30 cellular contexts compared by ENCODE assay signal in genomic region chr6:35079311-35080000, GRCh38.
DNase-seq lines count a peak whose midpoint lies in the region; ATAC-seq and TF ChIP-seq lines count a peak whose summit lies in the region.
"Had no signal": no experiment of that assay in that cellular context is flagged by ENCODE, and none has a peak within 500 bp of the region (broad histone marks: within the 10 kb centered on the region; RNA-seq: fewer than 3 reads in every experiment).

No MANE protein-coding gene starts in this region.

- no peaks in the 10 kb centered on the region for H3K27me3 Mint-ChIP-seq in WTC11 (ENCODE audit: low read depth)
- H3K27me3 Mint-ChIP-seq: activated CD4-positive, alpha-beta memory T cell treated with anti-CD3 and anti-CD28 coated beads for 36 hours; activated naive CD4-positive, alpha-beta T cell treated with anti-CD3 and anti-CD28 coated beads, Interleukin-2, amount 10 ng/mL, durations not matched to agents 7 days and 5 days; stimulated activated naive CD8-positive, alpha-beta T cell treated with anti-CD3 and anti-CD28 coated beads, Interleukin-15, amount 100 ng/mL, for 72 hours; T-helper 17 cell had no signal

- no peaks in the 10 kb centered on the region for H3K9me3 Mint-ChIP-seq in WTC11
- H3K9me3 Mint-ChIP-seq: activated CD4-positive, alpha-beta memory T cell treated with anti-CD3 and anti-CD28 coated beads for 36 hours; activated naive CD4-positive, alpha-beta T cell treated with anti-CD3 and anti-CD28 coated beads, Interleukin-2, amount 10 ng/mL, durations not matched to agents 7 days and 5 days; activated T-cell treated with anti-CD3 and anti-CD28 coated beads, Interleukin-2, amount 50 U/mL, for 72 hours; nephron; stimulated activated naive CD8-positive, alpha-beta T cell treated with anti-CD3 and anti-CD28 coated beads, Interleukin-15, amount 100 ng/mL, for 72 hours had no signal

- TF ChIP-seq CTCF in WTC11 (IDR thresholded peaks at IDR 0.05): no peak

- H3K36me3 ChIP-seq in H7 (replicated peaks; ENCODE audit: control insufficient read depth, insufficient read depth, low read length) (peaks cover 5% of the 10 kb centered on the region), SJCRH30 (peaks cover 7% of the 10 kb centered on the region)
- H3K36me3 ChIP-seq: ovary had no signal

- H3K4me3 ChIP-seq in H7 (ENCODE audit: insufficient read depth, low read depth, low read length) (no peak overlapping the region), skin epidermis (no peak overlapping the region), SJCRH30 (no peak overlapping the region)
- H3K4me3 ChIP-seq: BLaER1 treated with 17β-estradiol and CSF1 and Interleukin-3, amounts not matched to agents 10 nM and 100 nM; GM12878; ovary; right atrium auricular region; thyroid gland had no signal

- H3K36me3 Mint-ChIP-seq in WTC11: peaks cover 21% of the 10 kb centered on the region
- H3K36me3 Mint-ChIP-seq: activated naive CD4-positive, alpha-beta T cell treated with anti-CD3 and anti-CD28 coated beads, Interleukin-2, amount 10 ng/mL, durations not matched to agents 7 days and 5 days had no signal

- H3K27ac ChIP-seq in skin epidermis (peak overlapping the region in 17 of 21 experiments; percentile 56 to 90 (median 84)), SJCRH30 (no peak overlapping the region)
- H3K27ac ChIP-seq: BLaER1 treated with 17β-estradiol and CSF1 and Interleukin-3, amounts not matched to agents 10 nM and 100 nM; brain microvascular endothelial cell; ovary; right atrium auricular region; thyroid gland had no signal

- CTCF ChIA-PET in WTC11 (lab: Charles Lee): interaction anchor here (1.0 kb wide), 1 partner anchor 15 kb away, joined by 3 read pairs; no protein-coding TSS in a partner anchor

- DNase-seq in H7 (peak; percentile 47), WTC11 (ENCODE audit: low spot score) (peak; percentile 4), islet precursor cell (peak; percentile 41), middle frontal gyrus (ENCODE audit: extremely low spot score, low spot score) (no peak), SJCRH30 (no peak)
- DNase-seq: activated CD4-positive, alpha-beta memory T cell treated with anti-CD3 and anti-CD28 coated beads for 36 hours; activated CD4-positive, alpha-beta T cell treated with anti-CD3 and anti-CD28 coated beads for 1 hour; activated naive CD4-positive, alpha-beta T cell treated with anti-CD3 and anti-CD28 coated beads, Interleukin-2, amount 10 ng/mL, durations not matched to agents 7 days and 5 days; activated T-cell treated with anti-CD3 and anti-CD28 coated beads, Interleukin-2, amount 50 U/mL, for 72 hours; amniotic stem cell; brain microvascular endothelial cell; DMS153; Karpas-422; left ventricle myocardium superior; NCI-H1417; NCI-H2081; NCI-H526 treated with DMSO at 0.1 percent for 48 hours; NK-92 treated with Interleukin-12 subunit alpha and Interleukin-12 subunit beta, amount 100 ng/mL, for 24 hours; stimulated activated CD4-positive, alpha-beta T cell treated with anti-CD3 and anti-CD28 coated beads, Interleukin-12 subunit alpha, Interleukin-12 subunit beta, amount 100 ng/mL, for 4 hours; stimulated activated CD4-positive, alpha-beta T cell treated with anti-CD3 and anti-CD28 coated beads, Interleukin-2, amount 100 ng/mL, for 48 hours; stimulated activated naive CD8-positive, alpha-beta T cell treated with anti-CD3 and anti-CD28 coated beads, Interleukin-15, amount 100 ng/mL, for 72 hours; T-helper 17 cell; thyroid gland had no signal

- no peaks in the 10 kb centered on the region for H3K4me1 ChIP-seq in SJCRH30

- no peak overlapping the region for H3K27ac Mint-ChIP-seq in WTC11
- H3K27ac Mint-ChIP-seq: activated CD4-positive, alpha-beta memory T cell treated with anti-CD3 and anti-CD28 coated beads for 36 hours; activated naive CD4-positive, alpha-beta T cell treated with anti-CD3 and anti-CD28 coated beads, Interleukin-2, amount 10 ng/mL, durations not matched to agents 7 days and 5 days; activated T-cell treated with anti-CD3 and anti-CD28 coated beads, Interleukin-2, amount 50 U/mL, for 72 hours; nephron; T-helper 17 cell had no signal

- POLR2A ChIA-PET in WTC11 (lab: Charles Lee): no interaction called here

- peaks cover 14% of the 10 kb centered on the region for H3K4me1 Mint-ChIP-seq in WTC11
- H3K4me1 Mint-ChIP-seq: activated naive CD4-positive, alpha-beta T cell treated with anti-CD3 and anti-CD28 coated beads, Interleukin-2, amount 10 ng/mL, durations not matched to agents 7 days and 5 days; stimulated activated naive CD8-positive, alpha-beta T cell treated with anti-CD3 and anti-CD28 coated beads, Interleukin-15, amount 100 ng/mL, for 72 hours had no signal

- ATAC-seq in WTC11 (no peak), HG03025 (IDR thresholded peaks at IDR 0.05; ENCODE audit: low FRiP score, unreplicated experiment) (no peak)
- ATAC-seq: activated T-cell treated with anti-CD3 and anti-CD28 coated beads, Interleukin-2, amount 50 U/mL, for 72 hours; GM12878; left ventricle myocardium superior; stimulated activated naive CD8-positive, alpha-beta T cell treated with anti-CD3 and anti-CD28 coated beads, Interleukin-15, amount 100 ng/mL, for 72 hours; T-helper 17 cell had no signal

- H3K27me3 ChIP-seq in H7 (ENCODE audit: control insufficient read depth, insufficient read depth, low read length) (no peaks in the 10 kb centered on the region), SJCRH30 (no peaks in the 10 kb centered on the region)
- H3K27me3 ChIP-seq: BLaER1 treated with 17β-estradiol and CSF1 and Interleukin-3, amounts not matched to agents 10 nM and 100 nM; brain microvascular endothelial cell; ovary; right atrium auricular region; thyroid gland had no signal

- H3K4me3 Mint-ChIP-seq in WTC11: no peak overlapping the region
- H3K4me3 Mint-ChIP-seq: activated CD4-positive, alpha-beta memory T cell treated with anti-CD3 and anti-CD28 coated beads for 36 hours; activated naive CD4-positive, alpha-beta T cell treated with anti-CD3 and anti-CD28 coated beads, Interleukin-2, amount 10 ng/mL, durations not matched to agents 7 days and 5 days; activated T-cell treated with anti-CD3 and anti-CD28 coated beads, Interleukin-2, amount 50 U/mL, for 72 hours; nephron; stimulated activated naive CD8-positive, alpha-beta T cell treated with anti-CD3 and anti-CD28 coated beads, Interleukin-15, amount 100 ng/mL, for 72 hours; T-helper 17 cell had no signal

- no peaks in the 10 kb centered on the region for H3K9me3 ChIP-seq in SJCRH30 (replicated peaks)
- H3K9me3 ChIP-seq: BLaER1 treated with 17β-estradiol and CSF1 and Interleukin-3, amounts not matched to agents 10 nM and 100 nM; ovary; right atrium auricular region; thyroid gland had no signal

TF ChIP-seq in WTC11, 78 proteins besides CTCF, POLR2A, EP300 and RAD21 (continues in another document):
- TF ChIP-seq MXD4 (CRISPR knock-in tag; IDR thresholded peaks at IDR 0.05; ENCODE audit: borderline replicate concordance) (no peak), GABPB1 (CRISPR knock-in tag; IDR thresholded peaks at IDR 0.05) (no peak), JUN (CRISPR knock-in tag; IDR thresholded peaks at IDR 0.05) (no peak), SOX15 (CRISPR knock-in tag; IDR thresholded peaks at IDR 0.05) (no peak), ZNF232 (CRISPR knock-in tag; IDR thresholded peaks at IDR 0.05) (no peak), USF2 (CRISPR knock-in tag; IDR thresholded peaks at IDR 0.05) (no peak), ZNF423 (CRISPR knock-in tag; IDR thresholded peaks at IDR 0.05) (no peak), CREB1 (CRISPR knock-in tag; IDR thresholded peaks at IDR 0.05) (no peak), ERG (CRISPR knock-in tag; IDR thresholded peaks at IDR 0.05) (no peak), ZNF281 (CRISPR knock-in tag; IDR thresholded peaks at IDR 0.05) (no peak)

Comparison
In these comparisons a context has a peak if more than half of its experiments do, and no peak if none do; other contexts are left out.
1. DNase-seq: peak in H7 (single experiment), WTC11 (single experiment) and islet precursor cell (single experiment); none in middle frontal gyrus (single experiment) and SJCRH30 (0 of 2).